In the genomic region with DNA sequence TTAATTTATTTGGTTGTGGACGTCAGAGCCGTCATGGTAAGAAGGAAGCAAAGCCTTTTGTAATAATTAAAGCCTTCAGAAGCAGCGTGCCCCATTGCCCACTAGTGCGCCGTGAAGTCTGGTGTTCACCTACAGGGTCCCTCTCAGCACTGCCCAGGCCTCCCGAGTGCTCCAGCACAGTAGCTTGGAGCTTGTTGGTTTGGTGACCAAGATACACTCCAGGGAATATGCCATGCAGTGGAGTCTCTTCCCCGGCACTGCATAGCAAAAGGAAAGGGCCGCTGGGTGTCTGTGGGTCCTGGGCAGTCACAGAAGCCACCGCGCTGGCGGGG, we compare ENCODE assay signal across 8 cellular contexts. TPM values are rescaled to one million over a fixed set of nuclear protein-coding genes. Genes with fewer than 3 reads are reported as not detected.
A peak's percentile ranks its signal among the peaks of the same experiment; 100 is the strongest.
DNase-seq lines count a peak whose midpoint lies in the region; ATAC-seq and TF ChIP-seq lines count a peak whose summit lies in the region.

No MANE protein-coding gene starts in this region.

- no peaks in the 10 kb centered on the region for H3K9me3 ChIP-seq in body of pancreas

- peak overlapping the region; percentile 33 to 91 (median 83) for H3K27ac ChIP-seq in body of pancreas

- no peak for TF ChIP-seq POLR2A in body of pancreas (IDR thresholded peaks at IDR 0.05)

- peaks cover 33% of the 10 kb centered on the region for H3K4me1 Mint-ChIP-seq in nephron

- H3K27me3 ChIP-seq in body of pancreas: no peaks in the 10 kb centered on the region

- DNase-seq in body of pancreas (no peak), DMS53 treated with DMSO at 0.1 percent for 48 hours (lab: John Stamatoyannopoulos, UW; ENCODE audit: unreplicated experiment) (no peak), kidney glomerular epithelial cell (lab: John Stamatoyannopoulos, UW) (no peak), omental fat pad (ENCODE audit: low spot score) (no peak), occipital lobe (lab: John Stamatoyannopoulos, UW) (no peak)

- no peaks in the 10 kb centered on the region for H3K36me3 Mint-ChIP-seq in nephron (ENCODE audit: low read depth)

- no peaks in the 10 kb centered on the region for H3K9me3 Mint-ChIP-seq in nephron

- H3K27ac Mint-ChIP-seq in nephron: peak overlapping the region in 2 of 3 experiments; percentile 60 to 65

- H3K27me3 Mint-ChIP-seq in nephron (ENCODE audit: low read depth): peaks cover 61% of the 10 kb centered on the region

- intact Hi-C loops in body of pancreas (cut with DNase I): no loop called here

- H3K4me3 Mint-ChIP-seq in nephron: peak overlapping the region; percentile 82 to 87 (median 83)

- peaks cover 30% of the 10 kb centered on the region for H3K4me1 ChIP-seq in body of pancreas

- H3K4me3 ChIP-seq in body of pancreas: peak overlapping the region; percentile 37 to 59

- WGBS in body of pancreas, 2 donors: 5 to 24% methylated on average over 6 to 11 of the region's 11 CpGs

- TF ChIP-seq CTCF in body of pancreas (IDR thresholded peaks at IDR 0.05): no peak
- no peak for TF ChIP-seq CTCF in nephron (IDR thresholded peaks at IDR 0.05; ENCODE audit: unreplicated experiment in 3 of 3)
- TF ChIP-seq CTCF in omental fat pad (IDR thresholded peaks at IDR 0.05): no peak

- no peaks in the 10 kb centered on the region for H3K36me3 ChIP-seq in body of pancreas (replicated peaks in 1 of 2; ENCODE audit: insufficient read depth in 1 of 2, low read depth in 2 of 2)

- ATAC-seq in GM19023 (IDR thresholded peaks at IDR 0.05; ENCODE audit: unreplicated experiment): peak; percentile 30
- ATAC-seq in HG03196 (IDR thresholded peaks at IDR 0.05; ENCODE audit: unreplicated experiment): peak; percentile 19
- peak; percentile 20 for ATAC-seq in body of pancreas
- no peak for ATAC-seq in omental fat pad (ENCODE audit: low FRiP score)

RNA-seq across cellular contexts. Expression of gene SYK, which starts 0.5 kb away (rescaled TPM):
- 10 to 100 TPM; 10.5 to 11.2 TPM for total RNA-seq in body of pancreas
- 10 to 100 TPM; 12.4 to 36.1 (median 25.9) TPM for total RNA-seq in omental fat pad
- total RNA-seq in occipital lobe: 1.9 TPM
